19 cellular contexts compared by ENCODE assay signal in genomic region chr6:34877869-34878485, GRCh38. TPM values are rescaled to one million over a fixed set of nuclear protein-coding genes. Genes with fewer than 3 reads are reported as not detected.
A peak's percentile ranks its signal among the peaks of the same experiment; 100 is the strongest.
DNase-seq lines count a peak whose midpoint lies in the region; ATAC-seq and TF ChIP-seq lines count a peak whose summit lies in the region.
"Had no signal": no experiment of that assay in that cellular context is flagged by ENCODE, and none has a peak within 500 bp of the region (broad histone marks: within the 10 kb centered on the region; RNA-seq: fewer than 3 reads in every experiment).

No MANE protein-coding gene starts in this region.

- TSS peak; percentile 21 for BruUV-seq in HCT116 (replicated peaks; lab: Mats Ljungman, UMichigan)

- ATAC-seq in activated CD8-positive, alpha-beta T cell treated with anti-CD3 and anti-CD28 coated beads for 36 hours = no peak
- ATAC-seq in activated CD8-positive, alpha-beta T cell treated with anti-CD3 and anti-CD28 coated beads, Interleukin-2, amount 10 ng/mL, durations not matched to agents 7 days and 5 days = no peak
- no peak for ATAC-seq in HCT116
- no peak for ATAC-seq in activated naive CD8-positive, alpha-beta T cell treated with anti-CD3 and anti-CD28 coated beads, Interleukin-2, amount 50 U/mL, for 24 hours

- no peak overlapping the region for H3K4me3 ChIP-seq in HCT116 (replicated peaks in 1 of 2; ENCODE audit: low read depth in 1 of 2, low read length in 2 of 2)
- H3K4me3 ChIP-seq: BLaER1 treated with 17β-estradiol and CSF1 and Interleukin-3, amounts not matched to agents 10 nM and 100 nM had no signal

- H3K9ac ChIP-seq in HCT116 (ENCODE audit: low read length) = no peak overlapping the region
- H3K9ac ChIP-seq: BLaER1 treated with 17β-estradiol and CSF1 and Interleukin-3, amounts not matched to agents 10 nM and 100 nM had no signal

- CTCF ChIA-PET in activated CD8-positive, alpha-beta T cell treated with anti-CD3 and anti-CD28 coated beads for 36 hours (lab: Charles Lee) = interaction anchor here (1.0 kb wide), 1 partner anchor 9 kb away, joined by 3 read pairs; no protein-coding TSS in a partner anchor
- CTCF ChIA-PET in activated CD8-positive, alpha-beta T cell treated with anti-CD3 and anti-CD28 coated beads, Interleukin-2, amount 10 ng/mL, durations not matched to agents 7 days and 5 days (lab: Charles Lee) = interaction anchor here (2.1 kb wide), 1 partner anchor 11 kb away, joined by 6 read pairs; the partner anchor contains the start of genes ANKS1A and TAF11
- CTCF ChIA-PET in HCT116 (lab: Charles Lee) = no interaction called here
- CTCF ChIA-PET in HEK293T (lab: Yijun Ruan, JAX) = no interaction called here

- intact Hi-C loops in activated CD8-positive, alpha-beta T cell treated with anti-CD3 and anti-CD28 coated beads for 36 hours (cut with micrococcal nuclease) = no loop called here
- intact Hi-C loops in HCT116 (cut with micrococcal nuclease) = no loop called here

- RAD21 ChIA-PET in HCT116 (lab: Charles Lee; ENCODE audit: low non-redundant PET in 1 of 2, low total read pairs in 2 of 2, uncharacterized antibody in 2 of 2, unreplicated experiment in 2 of 2) = no interaction called here

- no peaks in the 10 kb centered on the region for H3K9me3 Mint-ChIP-seq in activated CD8-positive, alpha-beta T cell treated with anti-CD3 and anti-CD28 coated beads for 36 hours
- H3K9me3 Mint-ChIP-seq in activated CD8-positive, alpha-beta T cell treated with anti-CD3 and anti-CD28 coated beads, Interleukin-2, amount 10 ng/mL, durations not matched to agents 7 days and 5 days (ENCODE audit: insufficient read depth) = no peaks in the 10 kb centered on the region
- no peaks in the 10 kb centered on the region for H3K9me3 Mint-ChIP-seq in activated naive CD8-positive, alpha-beta T cell treated with anti-CD3 and anti-CD28 coated beads, Interleukin-2, amount 50 U/mL, for 24 hours

- H3K4me1 ChIP-seq in HCT116 (ENCODE audit: control insufficient read depth in 1 of 2, insufficient read depth in 2 of 2, low read length in 2 of 2) = no peaks in the 10 kb centered on the region

- DNase-seq in activated CD8-positive, alpha-beta T cell treated with anti-CD3 and anti-CD28 coated beads for 36 hours = no peak
- DNase-seq in activated CD8-positive, alpha-beta T cell treated with anti-CD3 and anti-CD28 coated beads, Interleukin-2, amount 10 ng/mL, durations not matched to agents 7 days and 5 days = no peak
- DNase-seq in HCT116 (ENCODE audit: low read depth, low spot score) (no peak), NCI-H345 (lab: John Stamatoyannopoulos, UW) (no peak), HEK293T (ENCODE audit: extremely low spot score) (no peak), NCI-H1436 (lab: John Stamatoyannopoulos, UW) (no peak)
- DNase-seq in activated naive CD8-positive, alpha-beta T cell treated with anti-CD3 and anti-CD28 coated beads, Interleukin-2, amount 50 U/mL, for 24 hours = no peak
- DNase-seq: COR-L47, EL, IMR-90, Kasumi-1, NCI-H1105, NCI-H2029, NCI-H2171, NCI-H446 treated with DMSO at 0.1 percent for 48 hours, NCI-H748 treated with DMSO at 0.1 percent for 48 hours had no signal

- TF ChIP-seq RAD21 in HCT116 (IDR thresholded peaks at IDR 0.05; ENCODE audit: low read depth) = no peak

- no peak overlapping the region for H3K4me2 ChIP-seq in HCT116 (ENCODE audit: low read length)
- H3K4me2 ChIP-seq: BLaER1 treated with 17β-estradiol and CSF1 and Interleukin-3, amounts not matched to agents 10 nM and 100 nM had no signal

- H2AFZ ChIP-seq in HCT116 (ENCODE audit: low read depth, low read length, poor library complexity, severe bottlenecking) = no peak overlapping the region

- peaks cover 29% of the 10 kb centered on the region for H3K36me3 Mint-ChIP-seq in activated CD8-positive, alpha-beta T cell treated with anti-CD3 and anti-CD28 coated beads for 36 hours (ENCODE audit: low read depth)
- peaks cover 36% of the 10 kb centered on the region for H3K36me3 Mint-ChIP-seq in activated CD8-positive, alpha-beta T cell treated with anti-CD3 and anti-CD28 coated beads, Interleukin-2, amount 10 ng/mL, durations not matched to agents 7 days and 5 days (ENCODE audit: low read depth)
- peaks cover 32% of the 10 kb centered on the region for H3K36me3 Mint-ChIP-seq in activated naive CD8-positive, alpha-beta T cell treated with anti-CD3 and anti-CD28 coated beads, Interleukin-2, amount 50 U/mL, for 24 hours (ENCODE audit: low read depth)

- H3K4me1 Mint-ChIP-seq in activated CD8-positive, alpha-beta T cell treated with anti-CD3 and anti-CD28 coated beads for 36 hours (ENCODE audit: low read depth) = peaks cover 6% of the 10 kb centered on the region
- no peaks in the 10 kb centered on the region for H3K4me1 Mint-ChIP-seq in activated CD8-positive, alpha-beta T cell treated with anti-CD3 and anti-CD28 coated beads, Interleukin-2, amount 10 ng/mL, durations not matched to agents 7 days and 5 days (ENCODE audit: low read depth)
- peaks cover 3% of the 10 kb centered on the region for H3K4me1 Mint-ChIP-seq in activated naive CD8-positive, alpha-beta T cell treated with anti-CD3 and anti-CD28 coated beads, Interleukin-2, amount 50 U/mL, for 24 hours

- TF ChIP-seq CTCF in activated CD8-positive, alpha-beta T cell treated with anti-CD3 and anti-CD28 coated beads for 36 hours (IDR thresholded peaks at IDR 0.05) = no peak
- TF ChIP-seq CTCF in 22Rv1 (IDR thresholded peaks at IDR 0.05) = no peak
- no peak for TF ChIP-seq CTCF in HCT116 (IDR thresholded peaks at IDR 0.05 in 2 of 3, conservative IDR thresholded peaks at IDR 0.05 in 1 of 3; ENCODE audit: borderline replicate concordance in 1 of 3, insufficient read depth in 1 of 3, low read depth in 2 of 3, low read length in 2 of 3)

- POLR2A ChIA-PET in activated CD8-positive, alpha-beta T cell treated with anti-CD3 and anti-CD28 coated beads for 36 hours (lab: Charles Lee) = no interaction called here
- POLR2A ChIA-PET in activated CD8-positive, alpha-beta T cell treated with anti-CD3 and anti-CD28 coated beads, Interleukin-2, amount 10 ng/mL, durations not matched to agents 7 days and 5 days (lab: Charles Lee) = interaction anchor here (1.7 kb wide), 1 partner anchor 10 kb away, joined by 6 read pairs; the partner anchor contains the start of gene TAF11
- POLR2A ChIA-PET in HCT116 (lab: Charles Lee) (no interaction called here), HEK293T (lab: Yijun Ruan, JAX) (interaction anchor here (3.3 kb wide), 1 partner anchor 10 kb away, joined by 17 read pairs; the partner anchor contains the start of gene TAF11)

- no peaks in the 10 kb centered on the region for H3K9me3 ChIP-seq in HCT116 (ENCODE audit: control insufficient read depth in 1 of 2, insufficient read depth in 1 of 2, low read depth in 1 of 2, low read length in 2 of 2)
- H3K9me3 ChIP-seq: BLaER1 treated with 17β-estradiol and CSF1 and Interleukin-3, amounts not matched to agents 10 nM and 100 nM had no signal

- 0 out of 2 replicates have a peak, but pooled peaks cover 5% of the 10 kb centered on the region for H4K20me1 ChIP-seq in HCT116 (ENCODE audit: insufficient read depth)

- 0 out of 2 replicates have a peak overlapping the region, but pooled peaks have one; percentile 9 for H3K27ac ChIP-seq in 22Rv1
- no peak overlapping the region for H3K27ac ChIP-seq in HCT116 (ENCODE audit: low read depth, low read length)
- H3K27ac ChIP-seq: BLaER1 treated with 17β-estradiol and CSF1 and Interleukin-3, amounts not matched to agents 10 nM and 100 nM; RWPE1 had no signal

- H3K27me3 Mint-ChIP-seq in activated CD8-positive, alpha-beta T cell treated with anti-CD3 and anti-CD28 coated beads for 36 hours = no peaks in the 10 kb centered on the region
- no peaks in the 10 kb centered on the region for H3K27me3 Mint-ChIP-seq in activated CD8-positive, alpha-beta T cell treated with anti-CD3 and anti-CD28 coated beads, Interleukin-2, amount 10 ng/mL, durations not matched to agents 7 days and 5 days (ENCODE audit: low read depth)
- H3K27me3 Mint-ChIP-seq in activated naive CD8-positive, alpha-beta T cell treated with anti-CD3 and anti-CD28 coated beads, Interleukin-2, amount 50 U/mL, for 24 hours = no peaks in the 10 kb centered on the region

- H3K27me3 ChIP-seq in HCT116 (ENCODE audit: insufficient read depth, low read length) = no peaks in the 10 kb centered on the region
- H3K27me3 ChIP-seq: BLaER1 treated with 17β-estradiol and CSF1 and Interleukin-3, amounts not matched to agents 10 nM and 100 nM had no signal

- TF ChIP-seq POLR2A in HCT116 (IDR thresholded peaks at IDR 0.05; ENCODE audit: borderline replicate concordance, extremely low read depth, insufficient read depth, insufficient read length) = no peak

- H3K79me2 ChIP-seq in HCT116 (ENCODE audit: insufficient read depth, low read length) = peaks cover 12% of the 10 kb centered on the region

- peaks cover 27 to 32% of the 10 kb centered on the region in 2 experiments; a peak in 3 of 4 replicates for H3K36me3 ChIP-seq in HCT116 (ENCODE audit: control insufficient read depth in 1 of 2, insufficient read depth in 2 of 2, low read length in 2 of 2)

- peak overlapping the region; percentile 50 for H3K27ac Mint-ChIP-seq in activated CD8-positive, alpha-beta T cell treated with anti-CD3 and anti-CD28 coated beads for 36 hours
- no peak overlapping the region for H3K27ac Mint-ChIP-seq in activated CD8-positive, alpha-beta T cell treated with anti-CD3 and anti-CD28 coated beads, Interleukin-2, amount 10 ng/mL, durations not matched to agents 7 days and 5 days
- peak overlapping the region; percentile 12 for H3K27ac Mint-ChIP-seq in activated naive CD8-positive, alpha-beta T cell treated with anti-CD3 and anti-CD28 coated beads, Interleukin-2, amount 50 U/mL, for 24 hours

- no peak overlapping the region for H3K4me3 Mint-ChIP-seq in activated CD8-positive, alpha-beta T cell treated with anti-CD3 and anti-CD28 coated beads for 36 hours
- H3K4me3 Mint-ChIP-seq in activated CD8-positive, alpha-beta T cell treated with anti-CD3 and anti-CD28 coated beads, Interleukin-2, amount 10 ng/mL, durations not matched to agents 7 days and 5 days = no peak overlapping the region
- no peak overlapping the region for H3K4me3 Mint-ChIP-seq in activated naive CD8-positive, alpha-beta T cell treated with anti-CD3 and anti-CD28 coated beads, Interleukin-2, amount 50 U/mL, for 24 hours

- no peaks in the 10 kb centered on the region for H3K9me2 ChIP-seq in HCT116 (ENCODE audit: insufficient read depth)

TF ChIP-seq in HCT116, 20 proteins besides CTCF, POLR2A, EP300 and RAD21 (continues in another document):
- TF ChIP-seq ELF1 (IDR thresholded peaks at IDR 0.05; ENCODE audit: borderline replicate concordance, low read depth) = no peak

RNA-seq across cellular contexts. Expression of gene TAF11, which starts 9.9 kb away (rescaled TPM):
- total RNA-seq in activated CD8-positive, alpha-beta T cell treated with anti-CD3 and anti-CD28 coated beads for 36 hours = 10 to 100 TPM; 29.3 to 29.4 TPM
- 10 to 100 TPM; 28.3 to 31.9 TPM for total RNA-seq in activated CD8-positive, alpha-beta T cell treated with anti-CD3 and anti-CD28 coated beads, Interleukin-2, amount 10 ng/mL, durations not matched to agents 7 days and 5 days
- total RNA-seq in HCT116 (2021; ENCODE audit: unreplicated experiment) = 23.7 TPM
- 12.3 and 16.2 TPM in 2 replicates for polyA plus RNA-seq in HCT116 (2012)

RNA-seq across cellular contexts. Expression of gene ANKS1A, which starts 11.1 kb away (rescaled TPM):
- 1 to 10 TPM; 6.0 to 6.7 TPM for total RNA-seq in activated CD8-positive, alpha-beta T cell treated with anti-CD3 and anti-CD28 coated beads for 36 hours
- total RNA-seq in activated CD8-positive, alpha-beta T cell treated with anti-CD3 and anti-CD28 coated beads, Interleukin-2, amount 10 ng/mL, durations not matched to agents 7 days and 5 days = 1 to 10 TPM; 5.3 to 5.8 TPM
- 20.6 TPM for total RNA-seq in HCT116 (2021; ENCODE audit: unreplicated experiment)
- polyA plus RNA-seq in HCT116 (2012) = 13.0 and 13.4 TPM in 2 replicates

Comparison
In these comparisons a context has a peak if more than half of its experiments do, and no peak if none do; other contexts are left out.
1. POLR2A ChIA-PET loops: an anchor here in activated CD8-positive, alpha-beta T cell treated with anti-CD3 and anti-CD28 coated beads, Interleukin-2, amount 10 ng/mL, durations not matched to agents 7 days and 5 days (1.7 kb wide) and HEK293T (3.3 kb wide); none called in activated CD8-positive, alpha-beta T cell treated with anti-CD3 and anti-CD28 coated beads for 36 hours and HCT116.
2. CTCF ChIA-PET loops: an anchor here in activated CD8-positive, alpha-beta T cell treated with anti-CD3 and anti-CD28 coated beads for 36 hours (1.0 kb wide) and activated CD8-positive, alpha-beta T cell treated with anti-CD3 and anti-CD28 coated beads, Interleukin-2, amount 10 ng/mL, durations not matched to agents 7 days and 5 days (2.1 kb wide); none called in HCT116 and HEK293T.